1 cellular context compared by ENCODE assay signal in the genomic region with DNA sequence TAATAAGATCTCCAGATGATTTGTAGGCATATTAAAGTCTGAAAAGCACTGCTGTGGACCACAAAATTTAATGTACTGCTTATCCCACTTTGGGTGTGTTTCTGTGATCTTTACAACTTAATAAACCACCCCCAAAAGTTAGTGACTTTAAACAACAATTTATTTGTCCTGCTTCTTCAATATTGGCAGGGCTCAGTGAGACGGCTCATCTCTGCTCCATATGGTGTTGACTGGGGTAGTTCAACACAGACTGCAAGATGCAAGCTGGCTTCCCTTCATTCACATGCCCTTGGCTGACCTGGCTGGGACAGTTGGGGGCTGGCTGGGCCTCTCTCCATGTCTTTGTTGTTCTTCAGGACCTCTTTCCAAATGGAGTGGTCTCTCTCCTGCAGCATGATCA.
TF ChIP-seq lines count a peak whose summit lies in the region.

No MANE protein-coding gene starts in this region.

TF ChIP-seq in HepG2, 621 proteins besides CTCF, POLR2A, EP300 and RAD21:
- TF ChIP-seq SETDB1 (CRISPR knock-in tag; IDR thresholded peaks at IDR 0.05; ENCODE audit: borderline replicate concordance) (no peak), NFIC (IDR thresholded peaks at IDR 0.05; ENCODE audit: low read length) (no peak), ZNF331 (CRISPR knock-in tag; IDR thresholded peaks at IDR 0.05) (peak; percentile 95)
TF ChIP-seq in HepG2: peak in this region for 1.
